7 cellular contexts compared by ENCODE assay signal in genomic region chr20:4973330-4974097, GRCh38. TPM values are rescaled to one million over a fixed set of nuclear protein-coding genes. Genes with fewer than 3 reads are reported as not detected.
A peak's percentile ranks its signal among the peaks of the same experiment; 100 is the strongest.
DNase-seq lines count a peak whose midpoint lies in the region; ATAC-seq and TF ChIP-seq lines count a peak whose summit lies in the region.

No MANE protein-coding gene starts in this region.

- DNase-seq in ascending aorta (ENCODE audit: low spot score in 2 of 2) (peak in 1 of 2 donors; percentile 66), left kidney (ENCODE audit: low read depth, low spot score) (peak; percentile 72), HEK293T (ENCODE audit: extremely low spot score) (no peak)
- DNase-seq in stimulated activated CD8-positive, alpha-beta memory T cell treated with anti-CD3 and anti-CD28 coated beads, Interleukin-7, amount 100 ng/mL, for 24 hours (ENCODE audit: low read depth) = peak; percentile 11

- H3K4me2 ChIP-seq in OCI-LY3 (ENCODE audit: low read length) = peak overlapping the region; percentile 77

- H3K27me3 ChIP-seq in OCI-LY3 (ENCODE audit: low read depth, low read length) (no peaks in the 10 kb centered on the region), ascending aorta (no peaks in the 10 kb centered on the region)

- intact Hi-C loops in ascending aorta (cut with DNase I) = no loop called here

- peaks cover 29% of the 10 kb centered on the region for H3K4me1 ChIP-seq in OCI-LY3 (ENCODE audit: low read length)
- peaks cover 5 to 12% of the 10 kb centered on the region in 2 donors for H3K4me1 ChIP-seq in ascending aorta

- POLR2A ChIA-PET in HEK293T (lab: Yijun Ruan, JAX) = no interaction called here

- ATAC-seq in GM18858 (IDR thresholded peaks at IDR 0.05; ENCODE audit: unreplicated experiment) (peak; percentile 74), HG02870 (IDR thresholded peaks at IDR 0.05; ENCODE audit: unreplicated experiment) (peak; percentile 91)

- H4K20me1 ChIP-seq in OCI-LY3 (ENCODE audit: insufficient read depth, low read length) = peaks cover 5% of the 10 kb centered on the region

- H3K27ac ChIP-seq in OCI-LY3 (ENCODE audit: low read length) = peak overlapping the region; percentile 20
- H3K27ac ChIP-seq in ascending aorta = peak overlapping the region; percentile 49 to 66

- H3K4me3 ChIP-seq in OCI-LY3 (ENCODE audit: low read length) = peak overlapping the region; percentile 67
- peak overlapping the region; percentile 26 to 48 for H3K4me3 ChIP-seq in ascending aorta

- H3K9me3 ChIP-seq in OCI-LY3 (ENCODE audit: insufficient read depth, low read length) (no peaks in the 10 kb centered on the region), ascending aorta (no peaks in the 10 kb centered on the region)

- peaks cover 4% of the 10 kb centered on the region for H3K36me3 ChIP-seq in OCI-LY3 (replicated peaks; ENCODE audit: low read depth, low read length)
- H3K36me3 ChIP-seq in ascending aorta = peaks cover 5 to 14% of the 10 kb centered on the region in 2 donors

- peak overlapping the region; percentile 22 for H3K9ac ChIP-seq in OCI-LY3 (ENCODE audit: low read length)

- TF ChIP-seq CTCF in OCI-LY3 (IDR thresholded peaks at IDR 0.05; ENCODE audit: low read depth, low read length) (no peak), ascending aorta (IDR thresholded peaks at IDR 0.05) (no peak)

- peaks cover 45% of the 10 kb centered on the region for H3K79me2 ChIP-seq in OCI-LY3 (ENCODE audit: low read length)

- CTCF ChIA-PET in HEK293T (lab: Yijun Ruan, JAX) = no interaction called here

- H2AFZ ChIP-seq in OCI-LY3 (ENCODE audit: low read depth, low read length) = no peak overlapping the region

TF ChIP-seq in HEK293T, 16 proteins besides CTCF, POLR2A, EP300 and RAD21:
- TF ChIP-seq CTBP1 (IDR thresholded peaks at IDR 0.05; ENCODE audit: borderline replicate concordance) (no peak), NFRKB (IDR thresholded peaks at IDR 0.05) (no peak), ELF4 (IDR thresholded peaks at IDR 0.05) (no peak), FOXM1 (IDR thresholded peaks at IDR 0.05; ENCODE audit: borderline replicate concordance) (no peak), SUZ12 (IDR thresholded peaks at IDR 0.05) (no peak), FOXA1 (IDR thresholded peaks at IDR 0.05) (no peak), PKNOX1 (IDR thresholded peaks at IDR 0.05) (no peak), TARDBP (IDR thresholded peaks at IDR 0.05) (no peak), ZNF384 (IDR thresholded peaks at IDR 0.05) (no peak), LEF1 (IDR thresholded peaks at IDR 0.05; ENCODE audit: borderline replicate concordance) (no peak), BHLHE40 (IDR thresholded peaks at IDR 0.05; ENCODE audit: borderline replicate concordance) (no peak), ARNT (IDR thresholded peaks at IDR 0.05) (no peak), HDGF (IDR thresholded peaks at IDR 0.05; ENCODE audit: borderline replicate concordance) (no peak), L3MBTL2 (conservative IDR thresholded peaks at IDR 0.05) (no peak), SP1 (IDR thresholded peaks at IDR 0.05) (no peak), FOXK2 (IDR thresholded peaks at IDR 0.05) (no peak)

RNA-seq across cellular contexts. Expression of gene SLC23A2, which starts 27.8 kb away (rescaled TPM):
- 32.8 TPM for total RNA-seq in ascending aorta
